10 cellular contexts compared by ENCODE assay signal in the genomic region with DNA sequence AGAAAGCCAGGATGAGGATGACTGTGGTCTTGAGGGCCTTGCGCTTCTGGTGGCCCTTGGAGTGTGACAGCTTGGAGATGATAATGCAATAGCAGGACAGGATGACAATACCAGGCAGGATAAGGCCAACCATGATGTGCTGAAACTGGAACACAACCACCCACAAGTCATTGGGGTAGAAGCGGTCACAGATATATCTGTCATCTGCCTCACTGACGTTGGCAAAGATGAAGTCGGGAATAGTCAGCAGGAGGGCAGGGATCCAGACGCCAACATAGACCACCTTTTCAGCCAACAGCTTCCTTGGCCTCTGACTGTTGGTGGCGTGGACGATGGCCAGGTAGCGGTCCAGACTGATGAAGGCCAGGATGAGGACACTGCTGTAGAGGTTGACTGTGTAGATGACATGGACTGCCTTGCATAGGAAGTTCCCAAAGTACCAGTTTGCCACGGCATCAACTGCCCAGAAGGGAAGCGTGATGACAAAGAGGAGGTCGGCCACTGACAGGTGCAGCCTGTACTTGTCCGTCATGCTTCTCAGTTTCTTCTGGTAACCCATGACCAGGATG. TPM values are rescaled to one million over a fixed set of nuclear protein-coding genes. Genes with fewer than 3 reads are reported as not detected.
A peak's percentile ranks its signal among the peaks of the same experiment; 100 is the strongest.
DNase-seq lines count a peak whose midpoint lies in the region; ATAC-seq and TF ChIP-seq lines count a peak whose summit lies in the region.
"Had no signal": no experiment of that assay in that cellular context is flagged by ENCODE, and none has a peak within 500 bp of the region (broad histone marks: within the 10 kb centered on the region; RNA-seq: fewer than 3 reads in every experiment).

No MANE protein-coding gene starts in this region.

- H3K9me3 Mint-ChIP-seq in activated naive CD4-positive, alpha-beta T cell treated with anti-CD3 and anti-CD28 coated beads, Interleukin-2, amount 50 U/mL, for 24 hours: no peaks in the 10 kb centered on the region
- H3K9me3 Mint-ChIP-seq in WTC11: no peaks in the 10 kb centered on the region
- H3K9me3 Mint-ChIP-seq in type B pancreatic cell: no peaks in the 10 kb centered on the region

- TF ChIP-seq CTCF in WTC11 (IDR thresholded peaks at IDR 0.05) (no peak), lower lobe of right lung (IDR thresholded peaks at IDR 0.05) (no peak), type B pancreatic cell (conservative IDR thresholded peaks at IDR 0.05) (no peak)

- H3K4me3 ChIP-seq in lower lobe of right lung: peak overlapping the region; percentile 61

- no peaks in the 10 kb centered on the region for H3K27me3 Mint-ChIP-seq in activated naive CD4-positive, alpha-beta T cell treated with anti-CD3 and anti-CD28 coated beads, Interleukin-2, amount 50 U/mL, for 24 hours
- H3K27me3 Mint-ChIP-seq in WTC11 (ENCODE audit: low read depth) (peaks cover 60% of the 10 kb centered on the region), type B pancreatic cell (peaks cover 93% of the 10 kb centered on the region)

- H3K27ac ChIP-seq in lower lobe of right lung: no peak overlapping the region
- H3K27ac ChIP-seq: RWPE1 had no signal

- peaks cover 16% of the 10 kb centered on the region for H3K36me3 ChIP-seq in lower lobe of right lung

- peak overlapping the region; percentile 24 for H3K27ac Mint-ChIP-seq in activated naive CD4-positive, alpha-beta T cell treated with anti-CD3 and anti-CD28 coated beads, Interleukin-2, amount 50 U/mL, for 24 hours
- H3K27ac Mint-ChIP-seq in WTC11 (no peak overlapping the region), type B pancreatic cell (no peak overlapping the region)

- DNase-seq in activated naive CD4-positive, alpha-beta T cell (lab: John Stamatoyannopoulos, UW): no peak
- DNase-seq in WTC11 (ENCODE audit: low spot score) (no peak), lower lobe of right lung (no peak), type B pancreatic cell (ENCODE audit: extremely low spot score, unreplicated experiment) (no peak)
- DNase-seq in effector CD4-positive, alpha-beta T cell: no peak
- DNase-seq: NCI-H1930 had no signal

- peaks cover 63% of the 10 kb centered on the region for H3K4me1 Mint-ChIP-seq in activated naive CD4-positive, alpha-beta T cell treated with anti-CD3 and anti-CD28 coated beads, Interleukin-2, amount 50 U/mL, for 24 hours
- H3K4me1 Mint-ChIP-seq in WTC11 (peaks cover 27% of the 10 kb centered on the region), type B pancreatic cell (ENCODE audit: unreplicated experiment) (peaks cover 11% of the 10 kb centered on the region)

- peak overlapping the region; percentile 93 for H3K4me3 Mint-ChIP-seq in activated naive CD4-positive, alpha-beta T cell treated with anti-CD3 and anti-CD28 coated beads, Interleukin-2, amount 50 U/mL, for 24 hours
- H3K4me3 Mint-ChIP-seq in WTC11: peak overlapping the region; percentile 62
- peak overlapping the region; percentile 56 for H3K4me3 Mint-ChIP-seq in type B pancreatic cell

- CTCF ChIA-PET in WTC11 (lab: Charles Lee): no interaction called here

- intact Hi-C loops in lower lobe of right lung (cut with DNase I): no loop called here

- peaks cover 24% of the 10 kb centered on the region for H3K27me3 ChIP-seq in lower lobe of right lung (ENCODE audit: low read depth)

- POLR2A ChIA-PET in WTC11 (lab: Charles Lee): no interaction called here

- H3K9me3 ChIP-seq in lower lobe of right lung: no peaks in the 10 kb centered on the region

- H3K36me3 Mint-ChIP-seq in activated naive CD4-positive, alpha-beta T cell treated with anti-CD3 and anti-CD28 coated beads, Interleukin-2, amount 50 U/mL, for 24 hours: peaks cover 20% of the 10 kb centered on the region
- H3K36me3 Mint-ChIP-seq in WTC11: peaks cover 5% of the 10 kb centered on the region
- H3K36me3 Mint-ChIP-seq in type B pancreatic cell: peaks cover 5% of the 10 kb centered on the region

- no peak for ATAC-seq in WTC11
- ATAC-seq in lower lobe of right lung: no peak
- ATAC-seq in HG03159 (IDR thresholded peaks at IDR 0.05; ENCODE audit: unreplicated experiment): no peak
- ATAC-seq in HG03565 (IDR thresholded peaks at IDR 0.05; ENCODE audit: unreplicated experiment): no peak

- peaks cover 62% of the 10 kb centered on the region for H3K4me1 ChIP-seq in lower lobe of right lung

TF ChIP-seq in WTC11, 78 proteins besides CTCF, POLR2A, EP300 and RAD21:
- TF ChIP-seq FOXJ3 (CRISPR knock-in tag; IDR thresholded peaks at IDR 0.05; ENCODE audit: borderline replicate concordance) (no peak), TCF7 (CRISPR knock-in tag; IDR thresholded peaks at IDR 0.05; ENCODE audit: low read depth) (no peak), NR2C2 (CRISPR knock-in tag; IDR thresholded peaks at IDR 0.05) (no peak), ETV6 (CRISPR knock-in tag; IDR thresholded peaks at IDR 0.05) (no peak), ZNF416 (CRISPR knock-in tag; IDR thresholded peaks at IDR 0.05) (no peak), CDX4 (CRISPR knock-in tag; IDR thresholded peaks at IDR 0.05; ENCODE audit: borderline replicate concordance) (no peak), GABPB1 (CRISPR knock-in tag; IDR thresholded peaks at IDR 0.05) (no peak), ESRRA (CRISPR knock-in tag; IDR thresholded peaks at IDR 0.05; ENCODE audit: borderline replicate concordance) (no peak), ERG (CRISPR knock-in tag; IDR thresholded peaks at IDR 0.05) (no peak)
- TF ChIP-seq, protein P1, sequence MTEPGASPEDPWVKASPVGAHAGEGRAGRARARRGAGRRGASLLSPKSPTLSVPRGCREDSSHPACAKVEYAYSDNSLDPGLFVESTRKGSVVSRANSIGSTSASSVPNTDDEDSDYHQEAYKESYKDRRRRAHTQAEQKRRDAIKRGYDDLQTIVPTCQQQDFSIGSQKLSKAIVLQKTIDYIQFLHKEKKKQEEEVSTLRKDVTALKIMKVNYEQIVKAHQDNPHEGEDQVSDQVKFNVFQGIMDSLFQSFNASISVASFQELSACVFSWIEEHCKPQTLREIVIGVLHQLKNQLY (CRISPR knock-in tag; IDR thresholded peaks at IDR 0.05): no peak
- TF ChIP-seq, protein P2, sequence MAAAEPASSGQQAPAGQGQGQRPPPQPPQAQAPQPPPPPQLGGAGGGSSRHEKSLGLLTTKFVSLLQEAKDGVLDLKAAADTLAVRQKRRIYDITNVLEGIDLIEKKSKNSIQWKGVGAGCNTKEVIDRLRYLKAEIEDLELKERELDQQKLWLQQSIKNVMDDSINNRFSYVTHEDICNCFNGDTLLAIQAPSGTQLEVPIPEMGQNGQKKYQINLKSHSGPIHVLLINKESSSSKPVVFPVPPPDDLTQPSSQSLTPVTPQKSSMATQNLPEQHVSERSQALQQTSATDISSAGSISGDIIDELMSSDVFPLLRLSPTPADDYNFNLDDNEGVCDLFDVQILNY (CRISPR knock-in tag; IDR thresholded peaks at IDR 0.05): no peak
- TF ChIP-seq, protein P3, sequence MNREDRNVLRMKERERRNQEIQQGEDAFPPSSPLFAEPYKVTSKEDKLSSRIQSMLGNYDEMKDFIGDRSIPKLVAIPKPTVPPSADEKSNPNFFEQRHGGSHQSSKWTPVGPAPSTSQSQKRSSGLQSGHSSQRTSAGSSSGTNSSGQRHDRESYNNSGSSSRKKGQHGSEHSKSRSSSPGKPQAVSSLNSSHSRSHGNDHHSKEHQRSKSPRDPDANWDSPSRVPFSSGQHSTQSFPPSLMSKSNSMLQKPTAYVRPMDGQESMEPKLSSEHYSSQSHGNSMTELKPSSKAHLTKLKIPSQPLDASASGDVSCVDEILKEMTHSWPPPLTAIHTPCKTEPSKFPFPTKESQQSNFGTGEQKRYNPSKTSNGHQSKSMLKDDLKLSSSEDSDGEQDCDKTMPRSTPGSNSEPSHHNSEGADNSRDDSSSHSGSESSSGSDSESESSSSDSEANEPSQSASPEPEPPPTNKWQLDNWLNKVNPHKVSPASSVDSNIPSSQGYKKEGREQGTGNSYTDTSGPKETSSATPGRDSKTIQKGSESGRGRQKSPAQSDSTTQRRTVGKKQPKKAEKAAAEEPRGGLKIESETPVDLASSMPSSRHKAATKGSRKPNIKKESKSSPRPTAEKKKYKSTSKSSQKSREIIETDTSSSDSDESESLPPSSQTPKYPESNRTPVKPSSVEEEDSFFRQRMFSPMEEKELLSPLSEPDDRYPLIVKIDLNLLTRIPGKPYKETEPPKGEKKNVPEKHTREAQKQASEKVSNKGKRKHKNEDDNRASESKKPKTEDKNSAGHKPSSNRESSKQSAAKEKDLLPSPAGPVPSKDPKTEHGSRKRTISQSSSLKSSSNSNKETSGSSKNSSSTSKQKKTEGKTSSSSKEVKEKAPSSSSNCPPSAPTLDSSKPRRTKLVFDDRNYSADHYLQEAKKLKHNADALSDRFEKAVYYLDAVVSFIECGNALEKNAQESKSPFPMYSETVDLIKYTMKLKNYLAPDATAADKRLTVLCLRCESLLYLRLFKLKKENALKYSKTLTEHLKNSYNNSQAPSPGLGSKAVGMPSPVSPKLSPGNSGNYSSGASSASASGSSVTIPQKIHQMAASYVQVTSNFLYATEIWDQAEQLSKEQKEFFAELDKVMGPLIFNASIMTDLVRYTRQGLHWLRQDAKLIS (CRISPR knock-in tag; IDR thresholded peaks at IDR 0.05; ENCODE audit: borderline replicate concordance): no peak
- TF ChIP-seq, protein P4, sequence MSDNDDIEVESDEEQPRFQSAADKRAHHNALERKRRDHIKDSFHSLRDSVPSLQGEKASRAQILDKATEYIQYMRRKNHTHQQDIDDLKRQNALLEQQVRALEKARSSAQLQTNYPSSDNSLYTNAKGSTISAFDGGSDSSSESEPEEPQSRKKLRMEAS (CRISPR knock-in tag; IDR thresholded peaks at IDR 0.05): no peak

RNA-seq across cellular contexts. Expression of gene CXCR4, which starts 2.7 kb away (rescaled TPM):
- total RNA-seq in WTC11 (2021): 1.3 to 2.1 TPM (median 1.9 TPM) in 3 replicates
- 55.1 TPM for total RNA-seq in lower lobe of right lung
- total RNA-seq in type B pancreatic cell (ENCODE audit: low replicate concordance): 5.2 and 34.8 TPM in 2 replicates
